2 cellular contexts compared by ENCODE assay signal in the genomic region with DNA sequence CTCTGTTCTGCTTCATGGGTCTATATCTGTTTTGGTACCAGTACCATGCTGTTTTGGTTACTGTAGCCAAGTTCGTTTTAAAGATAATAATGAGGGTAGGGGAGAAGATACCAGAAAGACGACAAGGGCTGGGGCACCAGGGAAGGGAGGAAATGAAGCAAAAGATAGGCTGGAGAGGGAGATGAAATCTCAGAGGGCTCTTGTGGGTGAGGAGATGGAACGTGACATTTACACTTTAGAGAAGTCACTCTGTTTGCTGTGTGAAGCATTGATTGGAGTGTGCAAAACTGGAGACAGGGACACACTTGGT.
TF ChIP-seq lines count a peak whose summit lies in the region.

No MANE protein-coding gene starts in this region.

TF ChIP-seq in GM23338, 12 proteins besides CTCF, POLR2A, EP300 and RAD21 (continues in another document):
- TF ChIP-seq STAT1 (IDR thresholded peaks at IDR 0.05; ENCODE audit: unreplicated experiment) (no peak), JUNB (IDR thresholded peaks at IDR 0.05; ENCODE audit: unreplicated experiment) (no peak), NANOG (IDR thresholded peaks at IDR 0.05; ENCODE audit: borderline replicate concordance) (no peak), ZNF331 (CRISPR knock-in tag; IDR thresholded peaks at IDR 0.05; ENCODE audit: low read depth) (no peak), CREB1 (CRISPR knock-in tag; IDR thresholded peaks at IDR 0.05; ENCODE audit: low read depth) (no peak), POLR2AphosphoS5 (IDR thresholded peaks at IDR 0.05; ENCODE audit: low read depth) (no peak), EZH2phosphoT487 (IDR thresholded peaks at IDR 0.05; ENCODE audit: unreplicated experiment) (no peak), EZH2 (IDR thresholded peaks at IDR 0.05; ENCODE audit: low read depth, unreplicated experiment) (no peak)
- TF ChIP-seq, protein P1, sequence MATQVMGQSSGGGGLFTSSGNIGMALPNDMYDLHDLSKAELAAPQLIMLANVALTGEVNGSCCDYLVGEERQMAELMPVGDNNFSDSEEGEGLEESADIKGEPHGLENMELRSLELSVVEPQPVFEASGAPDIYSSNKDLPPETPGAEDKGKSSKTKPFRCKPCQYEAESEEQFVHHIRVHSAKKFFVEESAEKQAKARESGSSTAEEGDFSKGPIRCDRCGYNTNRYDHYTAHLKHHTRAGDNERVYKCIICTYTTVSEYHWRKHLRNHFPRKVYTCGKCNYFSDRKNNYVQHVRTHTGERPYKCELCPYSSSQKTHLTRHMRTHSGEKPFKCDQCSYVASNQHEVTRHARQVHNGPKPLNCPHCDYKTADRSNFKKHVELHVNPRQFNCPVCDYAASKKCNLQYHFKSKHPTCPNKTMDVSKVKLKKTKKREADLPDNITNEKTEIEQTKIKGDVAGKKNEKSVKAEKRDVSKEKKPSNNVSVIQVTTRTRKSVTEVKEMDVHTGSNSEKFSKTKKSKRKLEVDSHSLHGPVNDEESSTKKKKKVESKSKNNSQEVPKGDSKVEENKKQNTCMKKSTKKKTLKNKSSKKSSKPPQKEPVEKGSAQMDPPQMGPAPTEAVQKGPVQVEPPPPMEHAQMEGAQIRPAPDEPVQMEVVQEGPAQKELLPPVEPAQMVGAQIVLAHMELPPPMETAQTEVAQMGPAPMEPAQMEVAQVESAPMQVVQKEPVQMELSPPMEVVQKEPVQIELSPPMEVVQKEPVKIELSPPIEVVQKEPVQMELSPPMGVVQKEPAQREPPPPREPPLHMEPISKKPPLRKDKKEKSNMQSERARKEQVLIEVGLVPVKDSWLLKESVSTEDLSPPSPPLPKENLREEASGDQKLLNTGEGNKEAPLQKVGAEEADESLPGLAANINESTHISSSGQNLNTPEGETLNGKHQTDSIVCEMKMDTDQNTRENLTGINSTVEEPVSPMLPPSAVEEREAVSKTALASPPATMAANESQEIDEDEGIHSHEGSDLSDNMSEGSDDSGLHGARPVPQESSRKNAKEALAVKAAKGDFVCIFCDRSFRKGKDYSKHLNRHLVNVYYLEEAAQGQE (IDR thresholded peaks at IDR 0.05; ENCODE audit: unreplicated experiment), result no peak
- TF ChIP-seq, protein P2, sequence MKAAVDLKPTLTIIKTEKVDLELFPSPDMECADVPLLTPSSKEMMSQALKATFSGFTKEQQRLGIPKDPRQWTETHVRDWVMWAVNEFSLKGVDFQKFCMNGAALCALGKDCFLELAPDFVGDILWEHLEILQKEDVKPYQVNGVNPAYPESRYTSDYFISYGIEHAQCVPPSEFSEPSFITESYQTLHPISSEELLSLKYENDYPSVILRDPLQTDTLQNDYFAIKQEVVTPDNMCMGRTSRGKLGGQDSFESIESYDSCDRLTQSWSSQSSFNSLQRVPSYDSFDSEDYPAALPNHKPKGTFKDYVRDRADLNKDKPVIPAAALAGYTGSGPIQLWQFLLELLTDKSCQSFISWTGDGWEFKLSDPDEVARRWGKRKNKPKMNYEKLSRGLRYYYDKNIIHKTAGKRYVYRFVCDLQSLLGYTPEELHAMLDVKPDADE (IDR thresholded peaks at IDR 0.05), result no peak
- TF ChIP-seq, protein P3, sequence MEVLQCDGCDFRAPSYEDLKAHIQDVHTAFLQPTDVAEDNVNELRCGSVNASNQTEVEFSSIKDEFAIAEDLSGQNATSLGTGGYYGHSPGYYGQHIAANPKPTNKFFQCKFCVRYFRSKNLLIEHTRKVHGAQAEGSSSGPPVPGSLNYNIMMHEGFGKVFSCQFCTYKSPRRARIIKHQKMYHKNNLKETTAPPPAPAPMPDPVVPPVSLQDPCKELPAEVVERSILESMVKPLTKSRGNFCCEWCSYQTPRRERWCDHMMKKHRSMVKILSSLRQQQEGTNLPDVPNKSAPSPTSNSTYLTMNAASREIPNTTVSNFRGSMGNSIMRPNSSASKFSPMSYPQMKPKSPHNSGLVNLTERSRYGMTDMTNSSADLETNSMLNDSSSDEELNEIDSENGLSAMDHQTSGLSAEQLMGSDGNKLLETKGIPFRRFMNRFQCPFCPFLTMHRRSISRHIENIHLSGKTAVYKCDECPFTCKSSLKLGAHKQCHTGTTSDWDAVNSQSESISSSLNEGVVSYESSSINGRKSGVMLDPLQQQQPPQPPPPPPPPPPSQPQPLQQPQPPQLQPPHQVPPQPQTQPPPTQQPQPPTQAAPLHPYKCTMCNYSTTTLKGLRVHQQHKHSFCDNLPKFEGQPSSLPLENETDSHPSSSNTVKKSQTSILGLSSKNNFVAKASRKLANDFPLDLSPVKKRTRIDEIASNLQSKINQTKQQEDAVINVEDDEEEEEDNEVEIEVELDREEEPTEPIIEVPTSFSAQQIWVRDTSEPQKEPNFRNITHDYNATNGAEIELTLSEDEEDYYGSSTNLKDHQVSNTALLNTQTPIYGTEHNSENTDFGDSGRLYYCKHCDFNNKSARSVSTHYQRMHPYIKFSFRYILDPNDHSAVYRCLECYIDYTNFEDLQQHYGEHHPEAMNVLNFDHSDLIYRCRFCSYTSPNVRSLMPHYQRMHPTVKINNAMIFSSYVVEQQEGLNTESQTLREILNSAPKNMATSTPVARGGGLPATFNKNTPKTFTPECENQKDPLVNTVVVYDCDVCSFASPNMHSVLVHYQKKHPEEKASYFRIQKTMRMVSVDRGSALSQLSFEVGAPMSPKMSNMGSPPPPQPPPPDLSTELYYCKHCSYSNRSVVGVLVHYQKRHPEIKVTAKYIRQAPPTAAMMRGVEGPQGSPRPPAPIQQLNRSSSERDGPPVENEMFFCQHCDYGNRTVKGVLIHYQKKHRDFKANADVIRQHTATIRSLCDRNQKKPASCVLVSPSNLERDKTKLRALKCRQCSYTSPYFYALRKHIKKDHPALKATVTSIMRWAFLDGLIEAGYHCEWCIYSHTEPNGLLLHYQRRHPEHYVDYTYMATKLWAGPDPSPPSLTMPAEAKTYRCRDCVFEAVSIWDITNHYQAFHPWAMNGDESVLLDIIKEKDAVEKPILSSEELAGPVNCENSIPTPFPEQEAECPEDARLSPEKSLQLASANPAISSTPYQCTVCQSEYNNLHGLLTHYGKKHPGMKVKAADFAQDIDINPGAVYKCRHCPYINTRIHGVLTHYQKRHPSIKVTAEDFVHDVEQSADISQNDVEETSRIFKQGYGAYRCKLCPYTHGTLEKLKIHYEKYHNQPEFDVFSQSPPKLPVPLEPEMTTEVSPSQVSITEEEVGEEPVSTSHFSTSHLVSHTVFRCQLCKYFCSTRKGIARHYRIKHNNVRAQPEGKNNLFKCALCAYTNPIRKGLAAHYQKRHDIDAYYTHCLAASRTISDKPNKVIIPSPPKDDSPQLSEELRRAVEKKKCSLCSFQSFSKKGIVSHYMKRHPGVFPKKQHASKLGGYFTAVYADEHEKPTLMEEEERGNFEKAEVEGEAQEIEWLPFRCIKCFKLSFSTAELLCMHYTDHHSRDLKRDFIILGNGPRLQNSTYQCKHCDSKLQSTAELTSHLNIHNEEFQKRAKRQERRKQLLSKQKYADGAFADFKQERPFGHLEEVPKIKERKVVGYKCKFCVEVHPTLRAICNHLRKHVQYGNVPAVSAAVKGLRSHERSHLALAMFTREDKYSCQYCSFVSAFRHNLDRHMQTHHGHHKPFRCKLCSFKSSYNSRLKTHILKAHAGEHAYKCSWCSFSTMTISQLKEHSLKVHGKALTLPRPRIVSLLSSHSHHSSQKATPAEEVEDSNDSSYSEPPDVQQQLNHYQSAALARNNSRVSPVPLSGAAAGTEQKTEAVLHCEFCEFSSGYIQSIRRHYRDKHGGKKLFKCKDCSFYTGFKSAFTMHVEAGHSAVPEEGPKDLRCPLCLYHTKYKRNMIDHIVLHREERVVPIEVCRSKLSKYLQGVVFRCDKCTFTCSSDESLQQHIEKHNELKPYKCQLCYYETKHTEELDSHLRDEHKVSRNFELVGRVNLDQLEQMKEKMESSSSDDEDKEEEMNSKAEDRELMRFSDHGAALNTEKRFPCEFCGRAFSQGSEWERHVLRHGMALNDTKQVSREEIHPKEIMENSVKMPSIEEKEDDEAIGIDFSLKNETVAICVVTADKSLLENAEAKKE (CRISPR knock-in tag; IDR thresholded peaks at IDR 0.05), result no peak

TF ChIP-seq in K562, 482 proteins besides CTCF, POLR2A, EP300 and RAD21 (continues in another document):
- TF ChIP-seq ARID2 (IDR thresholded peaks at IDR 0.05) (peak; percentile 63; the same call in 1 of the 2 replicates), SAFB2 (IDR thresholded peaks at IDR 0.05; ENCODE audit: borderline replicate concordance, low read depth, low read length, severe bottlenecking) (no peak), MYC (IDR thresholded peaks at IDR 0.05; ENCODE audit: low read depth, low read length) (0 out of 2 replicates have a peak, but pooled peaks have one; percentile 1), MYC (CRISPR knock-in tag; IDR thresholded peaks at IDR 0.05; ENCODE audit: borderline replicate concordance, low read depth) (no peak), NR4A1 (CRISPR knock-in tag; IDR thresholded peaks at IDR 0.05) (no peak), NR4A1 (tag; IDR thresholded peaks at IDR 0.05) (no peak; the same call in 1 of the 2 replicates), HDAC1 (IDR thresholded peaks at IDR 0.05) (peak in 1 of 2 experiments; percentile 75; a peak in 2 of 4 replicates), NR2C1 (IDR thresholded peaks at IDR 0.05) (no peak), NR2C1 (tag; IDR thresholded peaks at IDR 0.05) (no peak), HDAC2 (IDR thresholded peaks at IDR 0.05) (no peak; the same call in 1 of the 2 replicates), HLTF (IDR thresholded peaks at IDR 0.05) (0 out of 2 replicates have a peak, but pooled peaks have one; percentile 79), RB1 (IDR thresholded peaks at IDR 0.05; ENCODE audit: low read depth) (no peak), TSC22D4 (tag; IDR thresholded peaks at IDR 0.05) (no peak), MYNN (IDR thresholded peaks at IDR 0.05) (no peak), MYNN (CRISPR knock-in tag; IDR thresholded peaks at IDR 0.05) (no peak), ZNF175 (CRISPR knock-in tag; IDR thresholded peaks at IDR 0.05; ENCODE audit: low read depth) (0 out of 2 replicates have a peak, but pooled peaks have one; percentile 31), KHSRP (IDR thresholded peaks at IDR 0.05) (no peak), NFE2L1 (tag; IDR thresholded peaks at IDR 0.05; ENCODE audit: borderline replicate concordance, low read depth) (no peak), PHB2 (IDR thresholded peaks at IDR 0.05; ENCODE audit: low read depth) (peak; percentile 39; the same call in 1 of the 2 replicates), ZNF830 (CRISPR knock-in tag; IDR thresholded peaks at IDR 0.05) (0 out of 2 replicates have a peak, but pooled peaks have one; percentile 25), MTA1 (IDR thresholded peaks at IDR 0.05; ENCODE audit: borderline replicate concordance) (peak; percentile 52; the same call in 1 of the 2 replicates), XRCC5 (IDR thresholded peaks at IDR 0.05; ENCODE audit: low read depth, low read length) (no peak), HDAC8 (tag; IDR thresholded peaks at IDR 0.05) (no peak), L3MBTL2 (IDR thresholded peaks at IDR 0.05) (no peak), SAP30 (IDR thresholded peaks at IDR 0.05; ENCODE audit: borderline replicate concordance, insufficient read depth, low read depth, low read length, poor library complexity, severe bottlenecking) (no peak)
- TF ChIP-seq, protein P4, sequence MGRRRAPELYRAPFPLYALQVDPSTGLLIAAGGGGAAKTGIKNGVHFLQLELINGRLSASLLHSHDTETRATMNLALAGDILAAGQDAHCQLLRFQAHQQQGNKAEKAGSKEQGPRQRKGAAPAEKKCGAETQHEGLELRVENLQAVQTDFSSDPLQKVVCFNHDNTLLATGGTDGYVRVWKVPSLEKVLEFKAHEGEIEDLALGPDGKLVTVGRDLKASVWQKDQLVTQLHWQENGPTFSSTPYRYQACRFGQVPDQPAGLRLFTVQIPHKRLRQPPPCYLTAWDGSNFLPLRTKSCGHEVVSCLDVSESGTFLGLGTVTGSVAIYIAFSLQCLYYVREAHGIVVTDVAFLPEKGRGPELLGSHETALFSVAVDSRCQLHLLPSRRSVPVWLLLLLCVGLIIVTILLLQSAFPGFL (CRISPR knock-in tag; IDR thresholded peaks at IDR 0.05), result peak; percentile 86; the same call in 1 of the 2 replicates
- TF ChIP-seq, protein P5, sequence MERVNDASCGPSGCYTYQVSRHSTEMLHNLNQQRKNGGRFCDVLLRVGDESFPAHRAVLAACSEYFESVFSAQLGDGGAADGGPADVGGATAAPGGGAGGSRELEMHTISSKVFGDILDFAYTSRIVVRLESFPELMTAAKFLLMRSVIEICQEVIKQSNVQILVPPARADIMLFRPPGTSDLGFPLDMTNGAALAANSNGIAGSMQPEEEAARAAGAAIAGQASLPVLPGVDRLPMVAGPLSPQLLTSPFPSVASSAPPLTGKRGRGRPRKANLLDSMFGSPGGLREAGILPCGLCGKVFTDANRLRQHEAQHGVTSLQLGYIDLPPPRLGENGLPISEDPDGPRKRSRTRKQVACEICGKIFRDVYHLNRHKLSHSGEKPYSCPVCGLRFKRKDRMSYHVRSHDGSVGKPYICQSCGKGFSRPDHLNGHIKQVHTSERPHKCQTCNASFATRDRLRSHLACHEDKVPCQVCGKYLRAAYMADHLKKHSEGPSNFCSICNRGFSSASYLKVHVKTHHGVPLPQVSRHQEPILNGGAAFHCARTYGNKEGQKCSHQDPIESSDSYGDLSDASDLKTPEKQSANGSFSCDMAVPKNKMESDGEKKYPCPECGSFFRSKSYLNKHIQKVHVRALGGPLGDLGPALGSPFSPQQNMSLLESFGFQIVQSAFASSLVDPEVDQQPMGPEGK (CRISPR knock-in tag; IDR thresholded peaks at IDR 0.05; ENCODE audit: borderline replicate concordance), result no peak
- TF ChIP-seq, protein P6, sequence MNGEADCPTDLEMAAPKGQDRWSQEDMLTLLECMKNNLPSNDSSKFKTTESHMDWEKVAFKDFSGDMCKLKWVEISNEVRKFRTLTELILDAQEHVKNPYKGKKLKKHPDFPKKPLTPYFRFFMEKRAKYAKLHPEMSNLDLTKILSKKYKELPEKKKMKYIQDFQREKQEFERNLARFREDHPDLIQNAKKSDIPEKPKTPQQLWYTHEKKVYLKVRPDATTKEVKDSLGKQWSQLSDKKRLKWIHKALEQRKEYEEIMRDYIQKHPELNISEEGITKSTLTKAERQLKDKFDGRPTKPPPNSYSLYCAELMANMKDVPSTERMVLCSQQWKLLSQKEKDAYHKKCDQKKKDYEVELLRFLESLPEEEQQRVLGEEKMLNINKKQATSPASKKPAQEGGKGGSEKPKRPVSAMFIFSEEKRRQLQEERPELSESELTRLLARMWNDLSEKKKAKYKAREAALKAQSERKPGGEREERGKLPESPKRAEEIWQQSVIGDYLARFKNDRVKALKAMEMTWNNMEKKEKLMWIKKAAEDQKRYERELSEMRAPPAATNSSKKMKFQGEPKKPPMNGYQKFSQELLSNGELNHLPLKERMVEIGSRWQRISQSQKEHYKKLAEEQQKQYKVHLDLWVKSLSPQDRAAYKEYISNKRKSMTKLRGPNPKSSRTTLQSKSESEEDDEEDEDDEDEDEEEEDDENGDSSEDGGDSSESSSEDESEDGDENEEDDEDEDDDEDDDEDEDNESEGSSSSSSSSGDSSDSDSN (IDR thresholded peaks at IDR 0.05; ENCODE audit: borderline replicate concordance in 1 of 2, low read depth in 2 of 2, low read length in 2 of 2), result 0 out of 4 replicates have a peak, but pooled peaks of 1 of the 2 experiments have one; percentile 36
- TF ChIP-seq, protein P7, sequence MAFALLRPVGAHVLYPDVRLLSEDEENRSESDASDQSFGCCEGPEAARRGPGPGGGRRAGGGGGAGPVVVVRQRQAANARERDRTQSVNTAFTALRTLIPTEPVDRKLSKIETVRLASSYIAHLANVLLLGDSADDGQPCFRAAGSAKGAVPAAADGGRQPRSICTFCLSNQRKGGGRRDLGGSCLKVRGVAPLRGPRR (CRISPR knock-in tag; IDR thresholded peaks at IDR 0.05), result no peak
